34 cellular contexts compared by ENCODE assay signal in the genomic region with DNA sequence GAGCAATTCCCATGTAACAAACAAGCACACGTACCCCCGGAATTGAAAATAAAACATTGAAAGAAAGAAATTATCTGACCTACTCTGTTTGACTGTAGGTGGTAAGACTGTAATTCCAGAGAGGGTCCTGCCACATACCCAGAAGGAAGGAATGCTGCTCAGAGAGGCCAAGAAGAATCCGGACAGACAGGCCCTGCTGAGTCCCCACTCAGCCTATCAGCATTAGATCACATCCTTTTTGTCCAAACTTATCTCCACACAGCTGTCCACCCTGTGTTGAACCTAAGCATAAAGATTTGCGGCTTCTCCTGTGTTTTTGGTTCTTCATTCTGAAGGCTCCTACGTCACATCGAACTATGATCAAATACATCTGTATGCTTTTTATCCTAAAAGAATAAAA.
"Had no signal": no experiment of that assay in that cellular context is flagged by ENCODE, and none has a peak within 500 bp of the region (broad histone marks: within the 10 kb centered on the region; RNA-seq: fewer than 3 reads in every experiment).

No MANE protein-coding gene starts in this region.

- H3K27me3 ChIP-seq: MG63 had no signal

- H3K4me3 ChIP-seq: MG63 had no signal

- H3K9me3 ChIP-seq: MG63 had no signal

- DNase-seq: Karpas-422, Kasumi-1, MG63, MM.1S, MV-4-11, NCI-H1048, NCI-H1092, NCI-H1092 treated with DMSO at 0.1 percent for 48 hours, NCI-H1105, NCI-H1105 treated with DMSO at 0.1 percent for 48 hours, NCI-H1417, NCI-H1417 treated with DMSO at 0.1 percent for 48 hours, NCI-H1436, NCI-H1436 treated with DMSO at 0.1 percent for 48 hours, NCI-H146, NCI-H1694, NCI-H1694 treated with DMSO at 0.1 percent for 48 hours, NCI-H187, NCI-H187 treated with DMSO at 0.1 percent for 48 hours, NCI-H1930, NCI-H2029, NCI-H2029 treated with DMSO at 0.1 percent for 48 hours, NCI-H2081, NCI-H2081 treated with DMSO at 0.1 percent for 48 hours, NCI-H2107, NCI-H2171, NCI-H2171 treated with DMSO at 0.1 percent for 48 hours, NCI-H2227 treated with DMSO at 0.1 percent for 48 hours, NCI-H226, NCI-H345, NCI-H446, NCI-H446 treated with DMSO at 0.1 percent for 48 hours, NCI-H510A, NCI-H510A treated with DMSO at 0.1 percent for 48 hours had no signal

- H3K36me3 ChIP-seq: MG63 had no signal
